Comparison of ENCODE assay signal across 14 cellular contexts in genomic region chr11:109752212-109752825, GRCh38.
A peak's percentile ranks its signal among the peaks of the same experiment; 100 is the strongest.
DNase-seq lines count a peak whose midpoint lies in the region; ATAC-seq, FAIRE-seq and TF ChIP-seq lines count a peak whose summit lies in the region.
"Had no signal": no experiment of that assay in that cellular context is flagged by ENCODE, and none has a peak within 500 bp of the region (broad histone marks: within the 10 kb centered on the region; RNA-seq: fewer than 3 reads in every experiment).

No MANE protein-coding gene starts in this region.

- no peak overlapping the region for H3K9ac ChIP-seq in astrocyte (ENCODE audit: low read length)

- H3K27me3 ChIP-seq in astrocyte (ENCODE audit: insufficient read depth, low read length), result no peaks in the 10 kb centered on the region

- H3K9me3 Mint-ChIP-seq in astrocyte (ENCODE audit: unreplicated experiment) (peaks cover 2% of the 10 kb centered on the region), nephron (no peaks in the 10 kb centered on the region)
- H3K9me3 Mint-ChIP-seq: HFFc6 had no signal

- no peaks in the 10 kb centered on the region for H3K36me3 Mint-ChIP-seq in astrocyte (ENCODE audit: low read depth, unreplicated experiment)
- H3K36me3 Mint-ChIP-seq in nephron (ENCODE audit: low read depth), result no peaks in the 10 kb centered on the region
- H3K36me3 Mint-ChIP-seq: CD4-positive, alpha-beta memory T cell had no signal

- FAIRE-seq in astrocyte (lab: Jason Lieb, UNC), result no peak
- FAIRE-seq: A549 had no signal

- H3K79me2 ChIP-seq in astrocyte (ENCODE audit: insufficient read depth, low read length), result no peaks in the 10 kb centered on the region

- TF ChIP-seq CTCF in astrocyte (IDR thresholded peaks at IDR 0.05; ENCODE audit: insufficient read depth, low read depth, low read length), result no peak
- TF ChIP-seq CTCF in nephron (IDR thresholded peaks at IDR 0.05; ENCODE audit: unreplicated experiment in 3 of 3), result no peak

- H3K27ac Mint-ChIP-seq in astrocyte (ENCODE audit: unreplicated experiment) (no peak overlapping the region), nephron (peak overlapping the region in 2 of 3 experiments; percentile 1 to 55)
- H3K27ac Mint-ChIP-seq: HFFc6 had no signal

- H3K9me3 ChIP-seq in astrocyte (ENCODE audit: insufficient read depth, low read depth, low read length), result no peaks in the 10 kb centered on the region
- H3K9me3 ChIP-seq: A549 had no signal

- no peak overlapping the region for H3K27ac ChIP-seq in astrocyte (ENCODE audit: low read depth, low read length)
- H3K27ac ChIP-seq: A549 had no signal

- H3K4me3 Mint-ChIP-seq in astrocyte (ENCODE audit: unreplicated experiment) (no peak overlapping the region), nephron (no peak overlapping the region)
- H3K4me3 Mint-ChIP-seq: CD4-positive, alpha-beta memory T cell; HFFc6 had no signal

- no peaks in the 10 kb centered on the region for H3K4me1 ChIP-seq in astrocyte (ENCODE audit: insufficient read depth, low read length)
- H3K4me1 ChIP-seq: A549 had no signal

- H3K4me3 ChIP-seq in astrocyte (ENCODE audit: insufficient read depth, low read depth, low read length), result no peak overlapping the region
- H3K4me3 ChIP-seq: A549 had no signal

- H3K4me2 ChIP-seq in astrocyte (ENCODE audit: low read length), result no peak overlapping the region
- H3K4me2 ChIP-seq: A549 had no signal

- ATAC-seq in GM19395 (IDR thresholded peaks at IDR 0.05; ENCODE audit: unreplicated experiment) (no peak), HG03196 (IDR thresholded peaks at IDR 0.05; ENCODE audit: unreplicated experiment) (no peak)
- ATAC-seq: A549 had no signal

- peaks cover 2% of the 10 kb centered on the region for H3K27me3 Mint-ChIP-seq in astrocyte (ENCODE audit: low read depth, unreplicated experiment)
- H3K27me3 Mint-ChIP-seq in nephron (ENCODE audit: low read depth), result no peaks in the 10 kb centered on the region

- H3K36me3 ChIP-seq in astrocyte (ENCODE audit: insufficient read depth, low read length), result no peaks in the 10 kb centered on the region

- H4K20me1 ChIP-seq in astrocyte (ENCODE audit: insufficient read depth, low read length), result no peaks in the 10 kb centered on the region

- H3K4me1 Mint-ChIP-seq in astrocyte (ENCODE audit: low read depth, unreplicated experiment), result peaks cover 6% of the 10 kb centered on the region
- H3K4me1 Mint-ChIP-seq in nephron, result peaks cover 43% of the 10 kb centered on the region
- H3K4me1 Mint-ChIP-seq: CD4-positive, alpha-beta memory T cell had no signal

- DNase-seq in GM03348 (ENCODE audit: low spot score) (peak; percentile 36), astrocyte (ENCODE audit: low read depth) (peak; percentile 70), RPMI8226 (no peak)
- DNase-seq: C1 segment of cervical spinal cord; CD4-positive, alpha-beta memory T cell; DMS79; HCEC 1CT; HFFc6; IMR-90; KBM-7 had no signal

- H2AFZ ChIP-seq in astrocyte (ENCODE audit: low read depth, low read length), result no peak overlapping the region
